ENCODE assay signal across 1 cellular context in the genomic region with DNA sequence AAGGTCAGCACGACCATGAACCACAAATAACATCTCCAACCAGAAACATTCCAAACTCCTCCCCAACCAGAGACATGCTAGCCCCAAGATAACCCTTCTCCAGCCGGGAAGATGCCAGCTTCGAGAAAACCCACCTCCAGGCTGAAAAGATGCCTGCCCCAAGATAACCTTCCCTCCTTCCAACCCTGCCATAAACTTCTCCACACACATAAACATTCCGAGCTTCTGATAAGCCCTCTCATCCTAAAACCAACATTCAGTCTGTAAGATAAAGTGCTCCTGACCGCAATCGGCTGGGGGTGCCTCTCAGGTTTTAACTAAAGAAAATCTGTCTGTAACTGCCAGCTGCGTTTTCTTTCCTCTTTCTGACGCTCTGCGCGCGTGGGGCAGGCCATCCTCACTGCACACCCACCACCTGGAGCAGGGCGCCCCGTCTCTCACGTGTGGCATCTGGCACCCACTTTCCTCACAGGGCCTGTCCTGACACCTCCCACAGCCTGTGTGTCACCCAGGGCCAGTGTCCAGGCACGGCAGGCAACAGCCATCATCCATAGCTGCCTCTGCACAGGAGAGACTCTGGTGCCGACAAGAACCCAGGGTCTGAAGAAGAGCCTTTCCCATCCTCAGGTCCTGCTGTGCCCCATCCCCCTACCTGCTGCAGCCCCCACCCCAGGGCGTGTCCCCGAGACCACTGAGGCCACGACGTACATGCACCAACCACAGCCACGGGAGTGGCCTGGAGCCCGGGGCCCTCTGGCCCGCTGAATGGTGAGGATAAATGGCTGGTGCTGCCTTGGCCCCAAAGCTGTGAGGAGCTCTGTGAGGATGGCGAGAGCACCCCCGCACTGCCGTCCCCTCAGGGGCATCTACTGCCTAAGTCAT.
TF ChIP-seq lines count a peak whose summit lies in the region.

No MANE protein-coding gene starts in this region.

TF ChIP-seq in K562, 482 proteins besides CTCF, POLR2A, EP300 and RAD21 (continued from another document and continues in another):
- TF ChIP-seq, protein P1, sequence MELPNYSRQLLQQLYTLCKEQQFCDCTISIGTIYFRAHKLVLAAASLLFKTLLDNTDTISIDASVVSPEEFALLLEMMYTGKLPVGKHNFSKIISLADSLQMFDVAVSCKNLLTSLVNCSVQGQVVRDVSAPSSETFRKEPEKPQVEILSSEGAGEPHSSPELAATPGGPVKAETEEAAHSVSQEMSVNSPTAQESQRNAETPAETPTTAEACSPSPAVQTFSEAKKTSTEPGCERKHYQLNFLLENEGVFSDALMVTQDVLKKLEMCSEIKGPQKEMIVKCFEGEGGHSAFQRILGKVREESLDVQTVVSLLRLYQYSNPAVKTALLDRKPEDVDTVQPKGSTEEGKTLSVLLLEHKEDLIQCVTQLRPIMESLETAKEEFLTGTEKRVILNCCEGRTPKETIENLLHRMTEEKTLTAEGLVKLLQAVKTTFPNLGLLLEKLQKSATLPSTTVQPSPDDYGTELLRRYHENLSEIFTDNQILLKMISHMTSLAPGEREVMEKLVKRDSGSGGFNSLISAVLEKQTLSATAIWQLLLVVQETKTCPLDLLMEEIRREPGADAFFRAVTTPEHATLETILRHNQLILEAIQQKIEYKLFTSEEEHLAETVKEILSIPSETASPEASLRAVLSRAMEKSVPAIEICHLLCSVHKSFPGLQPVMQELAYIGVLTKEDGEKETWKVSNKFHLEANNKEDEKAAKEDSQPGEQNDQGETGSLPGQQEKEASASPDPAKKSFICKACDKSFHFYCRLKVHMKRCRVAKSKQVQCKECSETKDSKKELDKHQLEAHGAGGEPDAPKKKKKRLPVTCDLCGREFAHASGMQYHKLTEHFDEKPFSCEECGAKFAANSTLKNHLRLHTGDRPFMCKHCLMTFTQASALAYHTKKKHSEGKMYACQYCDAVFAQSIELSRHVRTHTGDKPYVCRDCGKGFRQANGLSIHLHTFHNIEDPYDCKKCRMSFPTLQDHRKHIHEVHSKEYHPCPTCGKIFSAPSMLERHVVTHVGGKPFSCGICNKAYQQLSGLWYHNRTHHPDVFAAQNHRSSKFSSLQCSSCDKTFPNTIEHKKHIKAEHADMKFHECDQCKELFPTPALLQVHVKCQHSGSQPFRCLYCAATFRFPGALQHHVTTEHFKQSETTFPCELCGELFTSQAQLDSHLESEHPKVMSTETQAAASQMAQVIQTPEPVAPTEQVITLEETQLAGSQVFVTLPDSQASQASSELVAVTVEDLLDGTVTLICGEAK (IDR thresholded peaks at IDR 0.05), result no peak
- TF ChIP-seq, protein P1 (CRISPR knock-in tag; IDR thresholded peaks at IDR 0.05), result no peak
- TF ChIP-seq ZEB2 (IDR thresholded peaks at IDR 0.05) (peak; percentile 46; the same call in 1 of the 2 replicates), CBFA2T2 (conservative IDR thresholded peaks at IDR 0.05) (peak; percentile 81), ZNF778 (CRISPR knock-in tag; IDR thresholded peaks at IDR 0.05) (no peak), MIER1 (IDR thresholded peaks at IDR 0.05; ENCODE audit: low read depth) (no peak), SRSF7 (optimal IDR thresholded peaks at IDR 0.05; ENCODE audit: low read depth, low read length) (no peak), ZNF785 (CRISPR knock-in tag; IDR thresholded peaks at IDR 0.05) (no peak), NUFIP1 (IDR thresholded peaks at IDR 0.05; ENCODE audit: partially characterized antibody) (no peak), PTRF (tag; IDR thresholded peaks at IDR 0.05) (no peak), SOX6 (IDR thresholded peaks at IDR 0.05) (peak; percentile 68; the same call in 1 of the 2 replicates), ZSCAN32 (CRISPR knock-in tag; IDR thresholded peaks at IDR 0.05) (no peak), PCBP2 (IDR thresholded peaks at IDR 0.05; ENCODE audit: low read depth, low read length, poor library complexity, severe bottlenecking) (no peak), ASH1L (IDR thresholded peaks at IDR 0.05; ENCODE audit: borderline replicate concordance, low read depth, partially characterized antibody) (no peak), ZNF444 (CRISPR knock-in tag; IDR thresholded peaks at IDR 0.05) (no peak), CBX2 (IDR thresholded peaks at IDR 0.05; ENCODE audit: insufficient read depth, low read length, poor library complexity, severe bottlenecking) (no peak), WHSC1 (IDR thresholded peaks at IDR 0.05; ENCODE audit: low read length) (no peak), EWSR1 (IDR thresholded peaks at IDR 0.05; ENCODE audit: borderline replicate concordance, low read depth, partially characterized antibody) (no peak), CEBPB (tag; IDR thresholded peaks at IDR 0.05) (no peak), TCF7 (IDR thresholded peaks at IDR 0.05; ENCODE audit: borderline replicate concordance) (no peak)
- TF ChIP-seq, protein P2, sequence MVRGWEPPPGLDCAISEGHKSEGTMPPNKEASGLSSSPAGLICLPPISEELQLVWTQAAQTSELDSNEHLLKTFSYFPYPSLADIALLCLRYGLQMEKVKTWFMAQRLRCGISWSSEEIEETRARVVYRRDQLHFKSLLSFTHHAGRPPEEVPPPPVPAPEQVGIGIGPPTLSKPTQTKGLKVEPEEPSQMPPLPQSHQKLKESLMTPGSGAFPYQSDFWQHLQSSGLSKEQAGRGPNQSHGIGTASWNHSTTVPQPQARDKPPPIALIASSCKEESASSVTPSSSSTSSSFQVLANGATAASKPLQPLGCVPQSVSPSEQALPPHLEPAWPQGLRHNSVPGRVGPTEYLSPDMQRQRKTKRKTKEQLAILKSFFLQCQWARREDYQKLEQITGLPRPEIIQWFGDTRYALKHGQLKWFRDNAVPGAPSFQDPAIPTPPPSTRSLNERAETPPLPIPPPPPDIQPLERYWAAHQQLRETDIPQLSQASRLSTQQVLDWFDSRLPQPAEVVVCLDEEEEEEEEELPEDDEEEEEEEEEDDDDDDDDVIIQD (CRISPR knock-in tag; IDR thresholded peaks at IDR 0.05), result no peak
- TF ChIP-seq, protein P3, sequence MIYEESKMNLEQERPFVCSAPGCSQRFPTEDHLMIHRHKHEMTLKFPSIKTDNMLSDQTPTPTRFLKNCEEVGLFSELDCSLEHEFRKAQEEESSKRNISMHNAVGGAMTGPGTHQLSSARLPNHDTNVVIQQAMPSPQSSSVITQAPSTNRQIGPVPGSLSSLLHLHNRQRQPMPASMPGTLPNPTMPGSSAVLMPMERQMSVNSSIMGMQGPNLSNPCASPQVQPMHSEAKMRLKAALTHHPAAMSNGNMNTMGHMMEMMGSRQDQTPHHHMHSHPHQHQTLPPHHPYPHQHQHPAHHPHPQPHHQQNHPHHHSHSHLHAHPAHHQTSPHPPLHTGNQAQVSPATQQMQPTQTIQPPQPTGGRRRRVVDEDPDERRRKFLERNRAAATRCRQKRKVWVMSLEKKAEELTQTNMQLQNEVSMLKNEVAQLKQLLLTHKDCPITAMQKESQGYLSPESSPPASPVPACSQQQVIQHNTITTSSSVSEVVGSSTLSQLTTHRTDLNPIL (CRISPR knock-in tag; IDR thresholded peaks at IDR 0.05), result no peak
- TF ChIP-seq, protein P4, sequence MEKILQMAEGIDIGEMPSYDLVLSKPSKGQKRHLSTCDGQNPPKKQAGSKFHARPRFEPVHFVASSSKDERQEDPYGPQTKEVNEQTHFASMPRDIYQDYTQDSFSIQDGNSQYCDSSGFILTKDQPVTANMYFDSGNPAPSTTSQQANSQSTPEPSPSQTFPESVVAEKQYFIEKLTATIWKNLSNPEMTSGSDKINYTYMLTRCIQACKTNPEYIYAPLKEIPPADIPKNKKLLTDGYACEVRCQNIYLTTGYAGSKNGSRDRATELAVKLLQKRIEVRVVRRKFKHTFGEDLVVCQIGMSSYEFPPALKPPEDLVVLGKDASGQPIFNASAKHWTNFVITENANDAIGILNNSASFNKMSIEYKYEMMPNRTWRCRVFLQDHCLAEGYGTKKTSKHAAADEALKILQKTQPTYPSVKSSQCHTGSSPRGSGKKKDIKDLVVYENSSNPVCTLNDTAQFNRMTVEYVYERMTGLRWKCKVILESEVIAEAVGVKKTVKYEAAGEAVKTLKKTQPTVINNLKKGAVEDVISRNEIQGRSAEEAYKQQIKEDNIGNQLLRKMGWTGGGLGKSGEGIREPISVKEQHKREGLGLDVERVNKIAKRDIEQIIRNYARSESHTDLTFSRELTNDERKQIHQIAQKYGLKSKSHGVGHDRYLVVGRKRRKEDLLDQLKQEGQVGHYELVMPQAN (IDR thresholded peaks at IDR 0.05; ENCODE audit: borderline replicate concordance), result no peak
- TF ChIP-seq, protein P5, sequence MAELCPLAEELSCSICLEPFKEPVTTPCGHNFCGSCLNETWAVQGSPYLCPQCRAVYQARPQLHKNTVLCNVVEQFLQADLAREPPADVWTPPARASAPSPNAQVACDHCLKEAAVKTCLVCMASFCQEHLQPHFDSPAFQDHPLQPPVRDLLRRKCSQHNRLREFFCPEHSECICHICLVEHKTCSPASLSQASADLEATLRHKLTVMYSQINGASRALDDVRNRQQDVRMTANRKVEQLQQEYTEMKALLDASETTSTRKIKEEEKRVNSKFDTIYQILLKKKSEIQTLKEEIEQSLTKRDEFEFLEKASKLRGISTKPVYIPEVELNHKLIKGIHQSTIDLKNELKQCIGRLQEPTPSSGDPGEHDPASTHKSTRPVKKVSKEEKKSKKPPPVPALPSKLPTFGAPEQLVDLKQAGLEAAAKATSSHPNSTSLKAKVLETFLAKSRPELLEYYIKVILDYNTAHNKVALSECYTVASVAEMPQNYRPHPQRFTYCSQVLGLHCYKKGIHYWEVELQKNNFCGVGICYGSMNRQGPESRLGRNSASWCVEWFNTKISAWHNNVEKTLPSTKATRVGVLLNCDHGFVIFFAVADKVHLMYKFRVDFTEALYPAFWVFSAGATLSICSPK (IDR thresholded peaks at IDR 0.05; ENCODE audit: borderline replicate concordance), result no peak
- TF ChIP-seq, protein P6, sequence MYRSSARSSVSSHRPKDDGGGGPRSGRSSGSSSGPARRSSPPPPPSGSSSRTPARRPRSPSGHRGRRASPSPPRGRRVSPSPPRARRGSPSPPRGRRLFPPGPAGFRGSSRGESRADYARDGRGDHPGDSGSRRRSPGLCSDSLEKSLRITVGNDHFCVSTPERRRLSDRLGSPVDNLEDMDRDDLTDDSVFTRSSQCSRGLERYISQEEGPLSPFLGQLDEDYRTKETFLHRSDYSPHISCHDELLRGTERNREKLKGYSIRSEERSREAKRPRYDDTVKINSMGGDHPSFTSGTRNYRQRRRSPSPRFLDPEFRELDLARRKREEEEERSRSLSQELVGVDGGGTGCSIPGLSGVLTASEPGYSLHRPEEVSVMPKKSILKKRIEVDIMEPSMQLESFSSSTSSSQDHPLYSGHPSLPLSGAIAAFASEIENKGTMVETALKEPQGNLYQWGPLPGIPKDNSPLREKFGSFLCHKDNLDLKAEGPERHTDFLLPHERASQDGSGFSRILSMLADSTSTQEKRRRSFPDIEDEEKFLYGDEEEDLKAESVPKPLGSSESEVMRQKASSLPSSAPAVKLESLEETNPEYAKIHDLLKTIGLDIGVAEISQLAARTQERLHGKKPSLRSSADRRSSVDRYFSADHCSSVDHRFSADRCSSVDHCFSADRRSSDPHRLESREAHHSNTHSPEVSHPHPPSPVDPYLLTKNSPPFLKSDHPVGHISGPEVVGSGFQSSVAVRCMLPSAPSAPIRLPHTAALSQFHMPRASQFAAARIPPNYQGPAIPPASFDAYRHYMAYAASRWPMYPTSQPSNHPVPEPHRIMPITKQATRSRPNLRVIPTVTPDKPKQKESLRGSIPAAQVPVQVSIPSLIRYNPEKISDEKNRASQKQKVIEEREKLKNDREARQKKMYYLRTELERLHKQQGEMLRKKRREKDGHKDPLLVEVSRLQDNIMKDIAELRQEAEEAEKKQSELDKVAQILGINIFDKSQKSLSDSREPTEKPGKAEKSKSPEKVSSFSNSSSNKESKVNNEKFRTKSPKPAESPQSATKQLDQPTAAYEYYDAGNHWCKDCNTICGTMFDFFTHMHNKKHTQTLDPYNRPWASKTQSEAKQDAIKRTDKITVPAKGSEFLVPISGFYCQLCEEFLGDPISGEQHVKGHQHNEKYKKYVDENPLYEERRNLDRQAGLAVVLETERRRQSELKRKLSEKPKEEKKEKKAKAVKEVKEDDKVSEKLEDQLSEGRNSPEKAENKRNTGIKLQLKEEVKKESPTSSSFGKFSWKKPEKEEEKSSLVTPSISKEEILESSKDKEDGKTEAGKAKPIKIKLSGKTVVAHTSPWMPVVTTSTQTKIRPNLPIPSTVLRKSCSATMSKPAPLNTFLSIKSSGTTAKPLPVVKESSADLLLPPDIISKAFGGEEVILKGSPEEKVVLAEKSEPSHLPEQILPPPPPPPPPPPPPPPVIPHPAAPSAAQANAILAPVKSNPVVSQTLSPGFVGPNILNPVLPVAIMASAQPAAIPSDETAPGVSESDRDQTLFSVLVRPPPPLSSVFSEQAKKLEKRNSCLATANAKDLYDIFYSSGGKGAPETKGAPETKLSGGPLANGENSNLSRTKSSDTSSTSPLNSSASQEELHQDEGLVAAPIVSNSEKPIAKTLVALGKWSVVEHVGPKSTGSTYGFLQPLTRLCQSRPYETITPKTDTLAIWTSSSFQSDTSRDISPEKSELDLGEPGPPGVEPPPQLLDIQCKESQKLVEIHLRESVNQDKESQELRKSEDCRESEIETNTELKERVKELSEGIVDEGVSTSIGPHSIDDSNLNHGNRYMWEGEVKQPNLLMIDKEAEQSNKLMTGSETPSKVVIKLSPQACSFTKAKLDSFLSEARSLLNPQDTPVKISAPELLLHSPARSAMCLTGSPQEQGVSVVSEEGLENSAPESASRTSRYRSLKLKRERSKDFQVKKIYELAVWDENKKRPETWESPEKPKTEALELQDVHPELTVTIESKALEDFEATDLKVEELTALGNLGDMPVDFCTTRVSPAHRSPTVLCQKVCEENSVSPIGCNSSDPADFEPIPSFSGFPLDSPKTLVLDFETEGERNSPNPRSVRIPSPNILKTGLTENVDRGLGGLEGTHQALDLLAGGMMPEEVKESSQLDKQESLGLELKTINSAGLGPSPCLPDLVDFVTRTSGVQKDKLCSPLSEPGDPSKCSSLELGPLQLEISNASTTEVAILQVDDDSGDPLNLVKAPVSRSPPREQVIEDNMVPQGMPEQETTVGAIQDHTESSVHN (IDR thresholded peaks at IDR 0.05; ENCODE audit: borderline replicate concordance in 1 of 2, low read depth in 1 of 2), result no peak
